ENCODE assay signal across 9 cellular contexts in the genomic region with DNA sequence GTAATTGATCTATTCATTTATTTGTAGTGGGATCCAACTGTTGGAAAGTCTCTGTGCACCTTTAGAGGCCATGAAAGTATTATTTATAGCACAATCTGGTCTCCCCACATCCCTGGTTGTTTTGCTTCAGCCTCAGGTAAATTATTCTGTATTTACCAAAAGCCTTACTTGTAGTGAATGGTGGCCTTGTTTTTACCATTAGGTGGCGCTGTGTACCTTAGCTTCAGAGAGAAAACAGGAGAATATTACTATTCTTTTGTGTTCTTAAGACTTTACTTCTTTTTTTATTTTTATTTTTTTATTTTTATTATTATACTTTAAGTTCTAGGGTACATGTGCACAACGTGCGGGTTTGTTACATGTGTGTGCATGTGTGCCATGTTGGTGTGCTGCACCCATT. TPM values are rescaled to one million over a fixed set of nuclear protein-coding genes. Genes with fewer than 3 reads are reported as not detected.
DNase-seq lines count a peak whose midpoint lies in the region; ATAC-seq, FAIRE-seq and TF ChIP-seq lines count a peak whose summit lies in the region.
"Had no signal": no experiment of that assay in that cellular context is flagged by ENCODE, and none has a peak within 500 bp of the region (broad histone marks: within the 10 kb centered on the region; RNA-seq: fewer than 3 reads in every experiment).

No MANE protein-coding gene starts in this region.

- H4K5ac ChIP-seq in mesendoderm (ENCODE audit: low read length), result no peak overlapping the region

- no peak for ATAC-seq in HG03442 (IDR thresholded peaks at IDR 0.05; ENCODE audit: unreplicated experiment)
- ATAC-seq: activated naive CD4-positive, alpha-beta T cell treated with anti-CD3 and anti-CD28 coated beads, Interleukin-2, amount 50 U/mL, for 72 hours had no signal

- H2BK120ac ChIP-seq in mesendoderm (ENCODE audit: low read depth, low read length), result no peak overlapping the region

- H3K36me3 ChIP-seq in mesendoderm (ENCODE audit: control insufficient read depth, insufficient read depth, low read length), result no peaks in the 10 kb centered on the region

- H4K8ac ChIP-seq in mesendoderm (ENCODE audit: low read depth, low read length), result no peak overlapping the region

- no peak overlapping the region for H2BK15ac ChIP-seq in mesendoderm (replicated peaks; ENCODE audit: low read depth)

- H3K4me1 ChIP-seq in mesendoderm (ENCODE audit: control insufficient read depth, low read depth, low read length), result no peaks in the 10 kb centered on the region

- FAIRE-seq in frontal cortex (lab: Jason Lieb, UNC), result no peak

- H2BK5ac ChIP-seq in mesendoderm (ENCODE audit: low read length), result no peak overlapping the region

- H3K79me2 ChIP-seq in mesendoderm (ENCODE audit: control insufficient read depth, insufficient read depth, low read length), result no peaks in the 10 kb centered on the region

- DNase-seq in NCI-H524 (lab: John Stamatoyannopoulos, UW), result peak; percentile 20 to 52
- DNase-seq in NCI-H524 treated with DMSO at 0.1 percent for 48 hours (lab: John Stamatoyannopoulos, UW), result no peak
- DNase-seq in HL-60 (ENCODE audit: low read depth in 1 of 2, low spot score in 1 of 2), result peak; percentile 36 to 46
- peak; percentile 45 for DNase-seq in RPMI7951 (ENCODE audit: low read depth)
- peak; percentile 55 for DNase-seq in dedifferentiated amniotic fluid mesenchymal stem cell (ENCODE audit: extremely low spot score)
- peak; percentile 70 for DNase-seq in mesendoderm
- DNase-seq in frontal cortex (ENCODE audit: low spot score in 2 of 2), result no peak

- no peak overlapping the region for H2AK5ac ChIP-seq in mesendoderm (ENCODE audit: low read length)

- WGBS in mesendoderm (ENCODE audit: extremely low coverage, insufficient coverage, low lambda C conversion rate), result no CpG with 5 or more reads among the region's 3 CpGs

- no peak overlapping the region for H3K4me3 ChIP-seq in HL-60 (replicated peaks; ENCODE audit: insufficient read depth, low read length)
- no peak overlapping the region for H3K4me3 ChIP-seq in mesendoderm (ENCODE audit: low read length)

- H3K9ac ChIP-seq in mesendoderm (ENCODE audit: low read length), result no peak overlapping the region

- H3K27me3 ChIP-seq in HL-60 (ENCODE audit: insufficient read depth, poor library complexity, severe bottlenecking) (no peaks in the 10 kb centered on the region), mesendoderm (ENCODE audit: insufficient read depth, low read length, poor library complexity) (no peaks in the 10 kb centered on the region)

- no peak overlapping the region for H3K27ac ChIP-seq in HL-60 (replicated peaks)
- no peak overlapping the region for H3K27ac ChIP-seq in mesendoderm (ENCODE audit: low read depth, low read length)

- H3K4ac ChIP-seq in mesendoderm (ENCODE audit: low read depth, low read length), result no peak overlapping the region

- H3K18ac ChIP-seq in mesendoderm (ENCODE audit: low read length), result no peak overlapping the region

- H3K56ac ChIP-seq in mesendoderm (ENCODE audit: low read length), result no peak overlapping the region

- H3K23ac ChIP-seq in mesendoderm (ENCODE audit: low read length), result no peak overlapping the region

- no peak overlapping the region for H3K4me2 ChIP-seq in mesendoderm (ENCODE audit: low read length)

- peak; percentile 66 for TF ChIP-seq CTCF in HL-60 (IDR thresholded peaks at IDR 0.05; ENCODE audit: insufficient read depth, low read length)

- no peaks in the 10 kb centered on the region for H3K79me1 ChIP-seq in mesendoderm (ENCODE audit: low read length)

RNA-seq across cellular contexts. Expression of a gene that starts 23.7 kb away (rescaled TPM):
- 9.7 and 17.1 TPM in 2 replicates for total RNA-seq in RPMI7951 (2014; rRNA removed; shearing (Covaris generic))
- 5.6 TPM for polyA plus RNA-seq in mesendoderm (2013, experiment 1 of 2)
- polyA plus RNA-seq in mesendoderm (2013, experiment 2 of 2), result 5.4 TPM
- total RNA-seq in frontal cortex, result 6.1 TPM

RNA-seq across cellular contexts. Expression of a gene that starts 53.8 kb away (rescaled TPM):
- total RNA-seq in RPMI7951 (2014; rRNA removed; shearing (Covaris generic)), result 6.2 and 6.3 TPM in 2 replicates
- polyA plus RNA-seq in mesendoderm (2013, experiment 1 of 2), result 0.86 TPM
- 0.84 TPM for polyA plus RNA-seq in mesendoderm (2013, experiment 2 of 2)
- 18.3 TPM for total RNA-seq in frontal cortex

Comparison
In these comparisons a context has a peak if more than half of its experiments do, and no peak if none do; other contexts are left out.
1. DNase-seq: peak in NCI-H524 (2 of 2), HL-60 (2 of 2), RPMI7951 (single experiment), dedifferentiated amniotic fluid mesenchymal stem cell (single experiment) and mesendoderm (single experiment); none in NCI-H524 treated with DMSO at 0.1 percent for 48 hours (single experiment) and frontal cortex (0 of 2).